ENCODE assay signal across 36 cellular contexts in genomic region chr5:153707626-153708025, GRCh38.
A peak's percentile ranks its signal among the peaks of the same experiment; 100 is the strongest.
DNase-seq lines count a peak whose midpoint lies in the region; ATAC-seq, FAIRE-seq and TF ChIP-seq lines count a peak whose summit lies in the region.
"Had no signal": no experiment of that assay in that cellular context is flagged by ENCODE, and none has a peak within 500 bp of the region (broad histone marks: within the 10 kb centered on the region; RNA-seq: fewer than 3 reads in every experiment).

No MANE protein-coding gene starts in this region.

- H3K4me1 Mint-ChIP-seq in effector memory CD8-positive, alpha-beta T cell (ENCODE audit: low read depth in 2 of 2): no peaks in the 10 kb centered on the region
- H3K4me1 Mint-ChIP-seq: B cell; CD14-positive monocyte; CD4-positive, alpha-beta memory T cell; CD4-positive, CD25-positive, alpha-beta regulatory T cell; CD8-positive, alpha-beta memory T cell had no signal

- CTCF ChIA-PET in A549 (lab: Yijun Ruan, JAX): no interaction called here
- CTCF ChIA-PET in K562 (lab: Yijun Ruan, JAX; ENCODE audit: low intra/inter-chr PET ratio): no interaction called here

- intact Hi-C loops in K562 (cut with micrococcal nuclease) (no loop called here), esophagus muscularis mucosa (cut with DNase I) (no loop called here)

- POLR2A ChIA-PET in A549 (lab: Yijun Ruan, JAX) (no interaction called here), K562 (lab: Yijun Ruan, JAX) (no interaction called here)

- ATAC-seq in A549 (no peak), K562 (no peak)
- no peak for ATAC-seq in effector memory CD8-positive, alpha-beta T cell (replicated peaks)
- ATAC-seq: CD8-positive, alpha-beta T cell had no signal

- 0% methylated on average over 6 of the region's 6 CpGs for WGBS in A549 (ENCODE audit: missing lambda C conversion rate)
- WGBS in K562 (ENCODE audit: insufficient coverage, low coverage, missing lambda C conversion rate): 0% methylated on average over 6 of the region's 6 CpGs
- WGBS in esophagus muscularis mucosa: 77% methylated on average over 6 of the region's 6 CpGs

- TF ChIP-seq CTCF in A549 (IDR thresholded peaks at IDR 0.05) (no peak), K562 (IDR thresholded peaks at IDR 0.05 in 2 of 3, conservative IDR thresholded peaks at IDR 0.05 in 1 of 3; ENCODE audit: insufficient read depth in 2 of 3, low read depth in 1 of 3, low read length in 3 of 3) (no peak), esophagus muscularis mucosa (IDR thresholded peaks at IDR 0.05) (no peak), GM20000 (IDR thresholded peaks at IDR 0.05; ENCODE audit: extremely low read depth, missing control alignments) (no peak)

- no peaks in the 10 kb centered on the region for H3K27me3 Mint-ChIP-seq in effector memory CD8-positive, alpha-beta T cell
- H3K27me3 Mint-ChIP-seq: B cell; CD4-positive, alpha-beta memory T cell; CD4-positive, CD25-positive, alpha-beta regulatory T cell had no signal

- no peaks in the 10 kb centered on the region for H3K79me2 ChIP-seq in K562 (ENCODE audit: control insufficient read depth, insufficient read depth, low read length)

- H3K4me1 ChIP-seq in A549 (no peaks in the 10 kb centered on the region), K562 (replicated peaks in 1 of 2; ENCODE audit: control insufficient read depth in 2 of 2, insufficient read depth in 2 of 2, low read length in 2 of 2) (no peaks in the 10 kb centered on the region), esophagus muscularis mucosa (no peaks in the 10 kb centered on the region)
- H3K4me1 ChIP-seq: BE2C, Caco-2 had no signal

- no peak overlapping the region for H3K9ac ChIP-seq in K562 (ENCODE audit: insufficient read depth in 1 of 2, low read depth in 2 of 2, low read length in 2 of 2)
- H3K9ac ChIP-seq: BLaER1; BLaER1 treated with 17β-estradiol and CSF1 and Interleukin-3, amounts not matched to agents 10 nM and 100 nM had no signal

- H3K9me1 ChIP-seq in K562 (ENCODE audit: control insufficient read depth, insufficient read depth, low read length): no peaks in the 10 kb centered on the region

- TF ChIP-seq RAD21 in A549 (conservative IDR thresholded peaks at IDR 0.05 in 1 of 2, IDR thresholded peaks at IDR 0.05 in 1 of 2) (no peak), K562 (CRISPR knock-in tag; conservative IDR thresholded peaks at IDR 0.05 in 1 of 2, IDR thresholded peaks at IDR 0.05 in 1 of 2) (no peak)

- H3K9me3 Mint-ChIP-seq in effector memory CD8-positive, alpha-beta T cell: peaks cover 4 to 11% of the 10 kb centered on the region in 2 donors
- H3K9me3 Mint-ChIP-seq: CD8-positive, alpha-beta memory T cell; CD8-positive, alpha-beta T cell had no signal

- H4K20me1 ChIP-seq in K562 (replicated peaks; ENCODE audit: control insufficient read depth, insufficient read depth, low read length): no peaks in the 10 kb centered on the region
- H4K20me1 ChIP-seq: BLaER1; BLaER1 treated with 17β-estradiol and CSF1 and Interleukin-3, amounts not matched to agents 10 nM and 100 nM had no signal

- H3K36me3 ChIP-seq in K562 (ENCODE audit: control insufficient read depth, insufficient read depth, low read length): no peaks in the 10 kb centered on the region
- no peaks in the 10 kb centered on the region for H3K36me3 ChIP-seq in esophagus muscularis mucosa
- H3K36me3 ChIP-seq: BE2C; BLaER1; BLaER1 treated with 17β-estradiol and CSF1 and Interleukin-3, amounts not matched to agents 10 nM and 100 nM had no signal

- no TSS peak for BruUV-seq in K562 (replicated peaks; lab: Mats Ljungman, UMichigan)

- no peak overlapping the region for H2AFZ ChIP-seq in K562 (ENCODE audit: low read depth, low read length)

- in situ Hi-C loops in K562 (cut with MboI): no loop called here

- no peak for TF ChIP-seq EP300 in A549 (IDR thresholded peaks at IDR 0.05)
- TF ChIP-seq EP300 in K562 (IDR thresholded peaks at IDR 0.05; ENCODE audit: low read length): no peak
- TF ChIP-seq EP300 in esophagus muscularis mucosa (IDR thresholded peaks at IDR 0.05): no peak

- FAIRE-seq in A549 (lab: Jason Lieb, UNC) (no peak), K562 (lab: Jason Lieb, UNC) (no peak)
- FAIRE-seq: A204.1, D721Med had no signal

- DNase-seq in A549 (ENCODE audit: low read depth in 1 of 2, low spot score in 1 of 2): no peak
- no peak for DNase-seq in K562 (ENCODE audit: extremely low read depth in 1 of 4, low spot score in 3 of 4)
- DNase-seq in esophagus muscularis mucosa (ENCODE audit: extremely low spot score): peak; percentile 80
- peak; percentile 6 for DNase-seq in occipital lobe (lab: John Stamatoyannopoulos, UW)
- no peak for DNase-seq in effector memory CD8-positive, alpha-beta T cell
- DNase-seq in NCI-H2227 treated with DMSO at 0.1 percent for 48 hours (lab: John Stamatoyannopoulos, UW): no peak
- DNase-seq in GM20000 (ENCODE audit: low spot score): no peak
- no peak for DNase-seq in substantia nigra (lab: John Stamatoyannopoulos, UW)
- DNase-seq: 8988T; ACHN; AML-193; BE2C; C1 segment of cervical spinal cord; Caco-2; Calu3; CD4-positive, alpha-beta memory T cell; CD4-positive, alpha-beta T cell; CD4-positive, CD25-positive, alpha-beta regulatory T cell; CD8-positive, alpha-beta memory T cell; CD8-positive, alpha-beta T cell; COR-L47; DMS 273 treated with DMSO at 0.1 percent for 48 hours; DMS153; DMS53; DMS79; DMS79 treated with DMSO at 0.1 percent for 48 hours; DND-41; EL had no signal

- H3K4me2 ChIP-seq in A549 (no peak overlapping the region), K562 (ENCODE audit: insufficient read depth, low read length) (no peak overlapping the region)
- H3K4me2 ChIP-seq: BLaER1; BLaER1 treated with 17β-estradiol and CSF1 and Interleukin-3, amounts not matched to agents 10 nM and 100 nM had no signal

- no peak overlapping the region for H3K4me3 Mint-ChIP-seq in effector memory CD8-positive, alpha-beta T cell
- H3K4me3 Mint-ChIP-seq: B cell; CD14-positive monocyte; CD4-positive, alpha-beta memory T cell; CD4-positive, alpha-beta T cell; CD4-positive, CD25-positive, alpha-beta regulatory T cell; CD8-positive, alpha-beta memory T cell; CD8-positive, alpha-beta T cell had no signal

- no peak for TF ChIP-seq POLR2A in A549 (IDR thresholded peaks at IDR 0.05; ENCODE audit: low read length)
- TF ChIP-seq POLR2A in K562 (conservative IDR thresholded peaks at IDR 0.05): no peak
- TF ChIP-seq POLR2A in esophagus muscularis mucosa (IDR thresholded peaks at IDR 0.05; ENCODE audit: low read depth): no peak

- H3K4me3 ChIP-seq in A549 (no peak overlapping the region), K562 (no peak overlapping the region), esophagus muscularis mucosa (no peak overlapping the region)
- H3K4me3 ChIP-seq: BLaER1; BLaER1 treated with 17β-estradiol and CSF1 and Interleukin-3, amounts not matched to agents 10 nM and 100 nM had no signal

- H3K27ac ChIP-seq in A549: no peak overlapping the region
- no peak overlapping the region for H3K27ac ChIP-seq in K562 (ENCODE audit: extremely low read depth, low read depth, low read length)
- H3K27ac ChIP-seq in esophagus muscularis mucosa (replicated peaks in 1 of 4): no peak overlapping the region
- no peak overlapping the region for H3K27ac ChIP-seq in substantia nigra (ENCODE audit: low read depth, low read length, poor library complexity, severe bottlenecking)
- H3K27ac ChIP-seq: 22Rv1; BLaER1; BLaER1 treated with 17β-estradiol and CSF1 and Interleukin-3, amounts not matched to agents 10 nM and 100 nM; C4-2B had no signal

- no peaks in the 10 kb centered on the region; a peak in 1 of 5 replicates for H3K27me3 ChIP-seq in K562 (ENCODE audit: control insufficient read depth in 2 of 2, insufficient read depth in 2 of 2, low read length in 2 of 2)
- H3K27me3 ChIP-seq in esophagus muscularis mucosa: no peaks in the 10 kb centered on the region
- H3K27me3 ChIP-seq: BE2C; BLaER1; BLaER1 treated with 17β-estradiol and CSF1 and Interleukin-3, amounts not matched to agents 10 nM and 100 nM had no signal

- H3K36me3 Mint-ChIP-seq in effector memory CD8-positive, alpha-beta T cell (ENCODE audit: insufficient read depth): no peaks in the 10 kb centered on the region
- H3K36me3 Mint-ChIP-seq: CD14-positive monocyte; CD4-positive, alpha-beta memory T cell; CD4-positive, CD25-positive, alpha-beta regulatory T cell; CD8-positive, alpha-beta memory T cell; CD8-positive, alpha-beta T cell had no signal

- H3K9me3 ChIP-seq in A549: no peaks in the 10 kb centered on the region
- H3K9me3 ChIP-seq in K562 (replicated peaks; ENCODE audit: control insufficient read depth, insufficient read depth, low read depth, low read length): no peaks in the 10 kb centered on the region
- H3K9me3 ChIP-seq in esophagus muscularis mucosa: no peaks in the 10 kb centered on the region
- H3K9me3 ChIP-seq: BE2C; BLaER1; BLaER1 treated with 17β-estradiol and CSF1 and Interleukin-3, amounts not matched to agents 10 nM and 100 nM; Caco-2 had no signal

- no peak overlapping the region for H3K27ac Mint-ChIP-seq in effector memory CD8-positive, alpha-beta T cell
- H3K27ac Mint-ChIP-seq: B cell; CD14-positive monocyte; CD4-positive, alpha-beta memory T cell; CD4-positive, alpha-beta T cell; CD4-positive, CD25-positive, alpha-beta regulatory T cell; CD8-positive, alpha-beta memory T cell; CD8-positive, alpha-beta T cell had no signal

TF ChIP-seq in A549, 52 proteins besides CTCF, POLR2A, EP300 and RAD21 (continues in another document):
- peak; percentile 26 for TF ChIP-seq MAFK (IDR thresholded peaks at IDR 0.05; ENCODE audit: partially characterized antibody)

TF ChIP-seq in K562, 482 proteins besides CTCF, POLR2A, EP300 and RAD21:
- TF ChIP-seq NR1H2 (CRISPR knock-in tag; IDR thresholded peaks at IDR 0.05) (no peak), ZNF316 (IDR thresholded peaks at IDR 0.05) (0 out of 2 replicates have a peak, but pooled peaks have one; percentile 30)
TF ChIP-seq in K562: peak in this region for 1.

Comparison
In these comparisons a context has a peak if more than half of its experiments do, and no peak if none do; other contexts are left out.
1. DNase-seq: peak in esophagus muscularis mucosa (single experiment) and occipital lobe (single experiment); none in A549 (0 of 2), K562 (0 of 4), effector memory CD8-positive, alpha-beta T cell (0 of 3), NCI-H2227 treated with DMSO at 0.1 percent for 48 hours (single experiment), GM20000 (single experiment) and substantia nigra (0 of 49).
2. Of the 35 proteins assayed by ChIP-seq in both K562 and A549: peak only in K562: none; only in A549: MAFK; in both: none; in neither: 34.